Comparison of ENCODE assay signal across 1 cellular context in the genomic region with DNA sequence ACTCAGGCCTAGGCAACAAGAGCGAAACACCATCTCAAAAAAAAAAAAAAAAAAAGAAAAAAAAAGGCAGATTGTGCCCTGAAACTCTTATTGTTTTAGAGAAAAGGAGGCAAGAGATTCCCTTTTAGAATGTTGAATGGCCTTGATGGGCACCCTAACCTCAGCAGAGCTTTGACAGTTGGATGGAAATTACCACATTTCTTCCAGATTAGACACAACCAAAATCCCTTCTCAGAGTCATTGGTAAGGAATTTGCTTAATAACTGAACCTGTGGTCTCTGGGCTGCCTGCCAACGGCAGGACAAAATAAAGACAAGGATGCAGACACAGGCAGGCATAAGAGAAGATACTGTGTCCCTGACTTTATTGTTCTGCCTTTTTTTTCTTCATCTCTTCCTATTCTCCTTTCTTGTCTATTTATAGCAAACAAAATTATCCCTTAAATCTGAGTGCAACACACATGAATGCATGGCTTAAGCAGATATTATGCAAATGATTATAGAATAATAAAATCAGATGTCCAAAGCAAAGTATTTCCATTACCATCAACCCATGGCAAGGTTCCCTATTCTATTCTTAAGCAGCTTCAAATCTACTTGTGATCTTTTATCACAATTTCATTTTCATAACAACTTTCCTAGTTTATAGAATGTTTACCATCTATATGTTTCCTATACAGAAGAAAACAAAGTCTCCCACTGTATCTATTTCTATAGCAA.
TF ChIP-seq lines count a peak whose summit lies in the region.

No MANE protein-coding gene starts in this region.

TF ChIP-seq in SK-N-SH, 30 proteins besides CTCF, POLR2A, EP300 and RAD21 (continued from another document):
- TF ChIP-seq, protein P1, sequence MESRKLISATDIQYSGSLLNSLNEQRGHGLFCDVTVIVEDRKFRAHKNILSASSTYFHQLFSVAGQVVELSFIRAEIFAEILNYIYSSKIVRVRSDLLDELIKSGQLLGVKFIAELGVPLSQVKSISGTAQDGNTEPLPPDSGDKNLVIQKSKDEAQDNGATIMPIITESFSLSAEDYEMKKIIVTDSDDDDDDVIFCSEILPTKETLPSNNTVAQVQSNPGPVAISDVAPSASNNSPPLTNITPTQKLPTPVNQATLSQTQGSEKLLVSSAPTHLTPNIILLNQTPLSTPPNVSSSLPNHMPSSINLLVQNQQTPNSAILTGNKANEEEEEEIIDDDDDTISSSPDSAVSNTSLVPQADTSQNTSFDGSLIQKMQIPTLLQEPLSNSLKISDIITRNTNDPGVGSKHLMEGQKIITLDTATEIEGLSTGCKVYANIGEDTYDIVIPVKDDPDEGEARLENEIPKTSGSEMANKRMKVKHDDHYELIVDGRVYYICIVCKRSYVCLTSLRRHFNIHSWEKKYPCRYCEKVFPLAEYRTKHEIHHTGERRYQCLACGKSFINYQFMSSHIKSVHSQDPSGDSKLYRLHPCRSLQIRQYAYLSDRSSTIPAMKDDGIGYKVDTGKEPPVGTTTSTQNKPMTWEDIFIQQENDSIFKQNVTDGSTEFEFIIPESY (IDR thresholded peaks at IDR 0.05; ENCODE audit: borderline replicate concordance, low read depth): peak; percentile 87
- TF ChIP-seq FOXM1 (IDR thresholded peaks at IDR 0.05; ENCODE audit: low read depth) (no peak; the same call in 1 of the 2 replicates), TAF1 (IDR thresholded peaks at IDR 0.05; ENCODE audit: borderline replicate concordance, low read depth, low read length) (0 out of 2 replicates have a peak, but pooled peaks have one; percentile 12), MEF2A (IDR thresholded peaks at IDR 0.05; ENCODE audit: borderline replicate concordance, low read depth) (peak; percentile 40; the same call in 1 of the 2 replicates), TCF12 (IDR thresholded peaks at IDR 0.05) (peak; percentile 81)
